Comparison of ENCODE assay signal across 16 cellular contexts in genomic region chr11:55357560-55358184, GRCh38. TPM values are rescaled to one million over a fixed set of nuclear protein-coding genes. Genes with fewer than 3 reads are reported as not detected.
DNase-seq lines count a peak whose midpoint lies in the region; ATAC-seq, FAIRE-seq and TF ChIP-seq lines count a peak whose summit lies in the region.
"Had no signal": no experiment of that assay in that cellular context is flagged by ENCODE, and none has a peak within 500 bp of the region (broad histone marks: within the 10 kb centered on the region; RNA-seq: fewer than 3 reads in every experiment).

No MANE protein-coding gene starts in this region.

- TF ChIP-seq POLR2A in HCT116 (IDR thresholded peaks at IDR 0.05; ENCODE audit: borderline replicate concordance, extremely low read depth, insufficient read depth, insufficient read length) (no peak), H1 (IDR thresholded peaks at IDR 0.05; ENCODE audit: control extremely low read depth in 1 of 2, low read depth in 2 of 2, low read length in 2 of 2) (no peak)

- POLR2A ChIA-PET in HCT116 (lab: Charles Lee) (no interaction called here), H1 (lab: Charles Lee; ENCODE audit: partially characterized antibody) (no interaction called here)

- CTCF ChIA-PET in HCT116 (lab: Charles Lee) (no interaction called here), H1 (lab: Charles Lee; ENCODE audit: partially characterized antibody) (no interaction called here)

- H2BK12ac ChIP-seq in H1 (ENCODE audit: low read depth, low read length), result no peak overlapping the region

- H3K14ac ChIP-seq in H1 (ENCODE audit: insufficient read length), result no peak overlapping the region

- no peak overlapping the region for H3K23ac ChIP-seq in H1 (ENCODE audit: insufficient read length)

- TF ChIP-seq RAD21 in HCT116 (IDR thresholded peaks at IDR 0.05; ENCODE audit: low read depth) (peak; percentile 19; the same call in 1 of the 2 replicates), H1 (IDR thresholded peaks at IDR 0.05 in 1 of 2, conservative IDR thresholded peaks at IDR 0.05 in 1 of 2; ENCODE audit: low read depth in 2 of 2, low read length in 2 of 2) (peak; percentile 28 to 30; a peak in 2 of 4 replicates)

- no peaks in the 10 kb centered on the region for H3K23me2 ChIP-seq in H1 (ENCODE audit: low read depth, low read length)

- H3K9me3 ChIP-seq in HCT116 (ENCODE audit: control insufficient read depth in 1 of 2, insufficient read depth in 1 of 2, low read depth in 1 of 2, low read length in 2 of 2), result peaks cover 0 to 23% of the 10 kb centered on the region in 2 experiments; a peak in 2 of 4 replicates
- H3K9me3 ChIP-seq in OCI-LY1 (ENCODE audit: low read length), result no peaks in the 10 kb centered on the region
- H3K9me3 ChIP-seq in H1 (ENCODE audit: insufficient read depth in 2 of 2, low read depth in 1 of 2, low read length in 1 of 2), result peaks cover 62 to 64% of the 10 kb centered on the region in 2 experiments
- peaks cover 5% of the 10 kb centered on the region for H3K9me3 ChIP-seq in upper lobe of right lung
- H3K9me3 ChIP-seq in heart right ventricle, result peaks cover 0 to 32% (median 0%) of the 10 kb centered on the region in 11 donors
- H3K9me3 ChIP-seq: gastrocnemius medialis had no signal

- no peak overlapping the region for H4K5ac ChIP-seq in H1 (ENCODE audit: insufficient read length, low read depth, low read length)

- H2BK20ac ChIP-seq in H1 (ENCODE audit: low read length), result no peak overlapping the region

- no peak overlapping the region for H3K4me3 ChIP-seq in HCT116 (replicated peaks in 1 of 2; ENCODE audit: low read depth in 1 of 2, low read length in 2 of 2)
- no peak overlapping the region for H3K4me3 ChIP-seq in OCI-LY1 (ENCODE audit: low read depth, low read length, poor library complexity, severe bottlenecking)
- no peak overlapping the region for H3K4me3 ChIP-seq in H1 (ENCODE audit: extremely low read depth in 1 of 4, insufficient read depth in 2 of 4, low read depth in 3 of 4, low read length in 4 of 4)
- H3K4me3 ChIP-seq in upper lobe of right lung, result no peak overlapping the region
- no peak overlapping the region for H3K4me3 ChIP-seq in heart right ventricle
- H3K4me3 ChIP-seq: gastrocnemius medialis had no signal

- TF ChIP-seq CTCF in HCT116 (IDR thresholded peaks at IDR 0.05 in 2 of 3, conservative IDR thresholded peaks at IDR 0.05 in 1 of 3; ENCODE audit: borderline replicate concordance in 1 of 3, insufficient read depth in 1 of 3, low read depth in 2 of 3, low read length in 2 of 3) (peak; percentile 22 to 38 (median 31); a peak in 4 of 6 replicates), OCI-LY1 (IDR thresholded peaks at IDR 0.05; ENCODE audit: low read length) (peak; percentile 88), H1 (IDR thresholded peaks at IDR 0.05; ENCODE audit: control extremely low read depth in 1 of 3, insufficient read depth in 1 of 3, low read depth in 1 of 3, low read length in 3 of 3) (peak in 2 of 3 experiments; percentile 23 to 53; a peak in 3 of 4 replicates), upper lobe of right lung (IDR thresholded peaks at IDR 0.05) (no peak), heart right ventricle (IDR thresholded peaks at IDR 0.05) (no peak)

- no peak overlapping the region for H3K18ac ChIP-seq in H1 (ENCODE audit: extremely low read depth, low read length)

- H3K9me2 ChIP-seq in HCT116 (ENCODE audit: insufficient read depth) (no peaks in the 10 kb centered on the region), OCI-LY1 (ENCODE audit: low read depth, low read length) (no peaks in the 10 kb centered on the region)

- RAD21 ChIA-PET in HCT116 (lab: Charles Lee; ENCODE audit: low non-redundant PET in 1 of 2, low total read pairs in 2 of 2, uncharacterized antibody in 2 of 2, unreplicated experiment in 2 of 2), result no interaction called here

- no peak overlapping the region for H4K8ac ChIP-seq in H1 (ENCODE audit: extremely low read depth, insufficient read depth, low read length)

- H3K4me2 ChIP-seq in HCT116 (ENCODE audit: low read length) (no peak overlapping the region), OCI-LY1 (ENCODE audit: low read length) (no peak overlapping the region), H1 (ENCODE audit: insufficient read depth in 1 of 2, low read depth in 2 of 2, low read length in 2 of 2) (no peak overlapping the region)

- H3K27ac ChIP-seq in HCT116 (ENCODE audit: low read depth, low read length), result no peak overlapping the region
- no peak overlapping the region for H3K27ac ChIP-seq in OCI-LY1 (ENCODE audit: low read depth, low read length, poor library complexity, severe bottlenecking)
- no peak overlapping the region for H3K27ac ChIP-seq in H1 (ENCODE audit: low read depth, low read length)
- H3K27ac ChIP-seq in upper lobe of right lung, result no peak overlapping the region
- no peak overlapping the region for H3K27ac ChIP-seq in heart right ventricle
- H3K27ac ChIP-seq: gastrocnemius medialis had no signal

- no peak overlapping the region for H2BK5ac ChIP-seq in H1 (ENCODE audit: low read depth, low read length)

- BruUV-seq in HCT116 (replicated peaks; lab: Mats Ljungman, UMichigan), result no TSS peak

- H3K9ac ChIP-seq in HCT116 (ENCODE audit: low read length) (no peak overlapping the region), OCI-LY1 (ENCODE audit: low read length) (no peak overlapping the region), H1 (replicated peaks in 1 of 4; ENCODE audit: extremely low read depth in 1 of 4, low read depth in 3 of 4, low read length in 3 of 4) (no peak overlapping the region)

- no peak for TF ChIP-seq EP300 in H1 (IDR thresholded peaks at IDR 0.05; ENCODE audit: borderline replicate concordance in 1 of 2, low read depth in 2 of 2, low read length in 2 of 2)

- no peak overlapping the region for H4K91ac ChIP-seq in H1 (replicated peaks; ENCODE audit: insufficient read length, low read length)

- H3K27me3 ChIP-seq in HCT116 (ENCODE audit: insufficient read depth, low read length) (no peaks in the 10 kb centered on the region), OCI-LY1 (ENCODE audit: insufficient read depth, low read length) (no peaks in the 10 kb centered on the region), H1 (replicated peaks in 1 of 4; ENCODE audit: control insufficient read depth in 3 of 4, extremely low read depth in 1 of 4, insufficient read depth in 3 of 4, low read length in 3 of 4) (no peaks in the 10 kb centered on the region), upper lobe of right lung (no peaks in the 10 kb centered on the region), heart right ventricle (no peaks in the 10 kb centered on the region)
- H3K27me3 ChIP-seq: gastrocnemius medialis had no signal

- DNase-seq in DMS53 (lab: John Stamatoyannopoulos, UW), result peak; percentile 22
- no peak for DNase-seq in HCT116 (ENCODE audit: low read depth, low spot score)
- DNase-seq in H1 (ENCODE audit: low read depth in 1 of 2, low spot score in 2 of 2), result no peak
- no peak for DNase-seq in upper lobe of right lung
- no peak for DNase-seq in T-helper 2 cell
- DNase-seq in heart right ventricle, result no peak
- DNase-seq: activated CD4-positive, alpha-beta T cell treated with anti-CD3 and anti-CD28 coated beads for 4 hours; activated naive CD8-positive, alpha-beta T cell treated with anti-CD3 and anti-CD28 coated beads, Interleukin-2, amount 50 U/mL, for 24 hours; activated T-cell treated with anti-CD3 and anti-CD28 coated beads, Interleukin-2, amount 50 U/mL, for 1 hour; caudate nucleus; CD8-positive, alpha-beta memory T cell; gastrocnemius medialis; immature natural killer cell; NCI-H1930; stimulated activated naive CD8-positive, alpha-beta T cell treated with anti-CD3 and anti-CD28 coated beads, Interleukin-15, Interleukin-2, amounts not matched to agents 100 U/mL and 50 U/mL, for 24 hours had no signal

- ATAC-seq in HCT116 (no peak), upper lobe of right lung (no peak), heart right ventricle (no peak)
- ATAC-seq: activated naive CD8-positive, alpha-beta T cell treated with anti-CD3 and anti-CD28 coated beads, Interleukin-2, amount 50 U/mL, for 24 hours; gastrocnemius medialis; stimulated activated naive CD8-positive, alpha-beta T cell treated with anti-CD3 and anti-CD28 coated beads, Interleukin-15, Interleukin-2, amounts not matched to agents 100 U/mL and 50 U/mL, for 24 hours had no signal

- intact Hi-C loops in HCT116 (cut with micrococcal nuclease) (no loop called here), upper lobe of right lung (cut with DNase I) (no loop called here), heart right ventricle (cut with DNase I) (no loop called here)

- no peak overlapping the region for H2AFZ ChIP-seq in HCT116 (ENCODE audit: low read depth, low read length, poor library complexity, severe bottlenecking)
- no peak overlapping the region for H2AFZ ChIP-seq in OCI-LY1 (ENCODE audit: low read length)
- no peak overlapping the region for H2AFZ ChIP-seq in H1 (ENCODE audit: low read length)

- H2AK5ac ChIP-seq in H1 (ENCODE audit: low read depth, low read length), result no peak overlapping the region

- FAIRE-seq in H1 (lab: Jason Lieb, UNC), result no peak

- H3K79me2 ChIP-seq in HCT116 (ENCODE audit: insufficient read depth, low read length) (no peaks in the 10 kb centered on the region), OCI-LY1 (ENCODE audit: insufficient read depth, low read length) (no peaks in the 10 kb centered on the region), H1 (ENCODE audit: control insufficient read depth in 1 of 2, insufficient read depth in 2 of 2, low read length in 2 of 2) (no peaks in the 10 kb centered on the region)

- H4K20me1 ChIP-seq in HCT116 (ENCODE audit: insufficient read depth) (no peaks in the 10 kb centered on the region), OCI-LY1 (ENCODE audit: insufficient read depth, low read length) (no peaks in the 10 kb centered on the region), H1 (replicated peaks in 1 of 2; ENCODE audit: control insufficient read depth in 1 of 2, insufficient read depth in 2 of 2, low read length in 2 of 2) (no peaks in the 10 kb centered on the region)

- H3K56ac ChIP-seq in H1 (replicated peaks; ENCODE audit: insufficient read length, low read depth, low read length), result no peak overlapping the region

- H3F3A ChIP-seq in OCI-LY1 (ENCODE audit: insufficient read depth, low read length), result no peaks in the 10 kb centered on the region

- H3K79me1 ChIP-seq in H1 (ENCODE audit: low read depth, low read length), result no peaks in the 10 kb centered on the region

- H3K36me3 ChIP-seq in HCT116 (ENCODE audit: control insufficient read depth in 1 of 2, insufficient read depth in 2 of 2, low read length in 2 of 2) (no peaks in the 10 kb centered on the region), OCI-LY1 (ENCODE audit: insufficient read depth, low read length) (no peaks in the 10 kb centered on the region), H1 (ENCODE audit: control insufficient read depth in 2 of 4, insufficient read depth in 4 of 4, low read length in 3 of 4) (no peaks in the 10 kb centered on the region), upper lobe of right lung (no peaks in the 10 kb centered on the region), heart right ventricle (no peaks in the 10 kb centered on the region)
- H3K36me3 ChIP-seq: gastrocnemius medialis had no signal

- 31% methylated on average over 1 of the region's 1 CpG; no CpG with 5 or more reads in 1 of the 2 experiments for WGBS in H1 (ENCODE audit: extremely low coverage in 1 of 2, insufficient coverage in 1 of 2, insufficient read length in 1 of 2, insufficient replicate concordance in 2 of 2, low coverage in 1 of 2, low lambda C conversion rate in 2 of 2, missing lambda C conversion rate in 1 of 2), 2 experiments
- WGBS in heart right ventricle, 2 donors, result 4 to 8% methylated on average over 1 of the region's 1 CpG

- H3K4me1 ChIP-seq in HCT116 (ENCODE audit: control insufficient read depth in 1 of 2, insufficient read depth in 2 of 2, low read length in 2 of 2) (no peaks in the 10 kb centered on the region), OCI-LY1 (ENCODE audit: insufficient read depth, low read length, severe bottlenecking) (no peaks in the 10 kb centered on the region), H1 (replicated peaks in 1 of 4; ENCODE audit: control insufficient read depth in 3 of 4, insufficient read depth in 4 of 4, low read length in 3 of 4) (no peaks in the 10 kb centered on the region), upper lobe of right lung (no peaks in the 10 kb centered on the region), heart right ventricle (no peaks in the 10 kb centered on the region)
- H3K4me1 ChIP-seq: gastrocnemius medialis had no signal

- H3K4ac ChIP-seq in H1 (replicated peaks; ENCODE audit: insufficient read length, low read depth, low read length), result no peak overlapping the region

- H2BK120ac ChIP-seq in H1 (replicated peaks; ENCODE audit: low read depth, low read length), result no peak overlapping the region

- H2BK15ac ChIP-seq in H1 (ENCODE audit: low read length), result no peak overlapping the region

RNA-seq across cellular contexts. Expression of gene OR4A15, which starts 10.1 kb away (rescaled TPM):
- not detected for total RNA-seq in HCT116 (2021; ENCODE audit: unreplicated experiment)
- polyA plus RNA-seq in HCT116 (2012), result not detected in 2 replicates
- not detected in 2 replicates for total RNA-seq in H1 (2021; fragmentation: NEBNext Ultra II Directional; extraction: Animal tissue kit (Norgen Biotek cat#: 25700))
- polyA plus RNA-seq in H1 (2011; rRNA removed), result not detected in 2 replicates
- not detected for polyA plus RNA-seq in H1 (2011; cell fraction: cytosol; rRNA removed)
- not detected for polyA plus RNA-seq in H1 (2011; cell fraction: nucleus; rRNA removed)
- polyA plus RNA-seq in H1 (2012, experiment 1 of 2), result not detected in 4 replicates
- polyA plus RNA-seq in H1 (2012, experiment 2 of 2), result not detected
- not detected for polyA plus RNA-seq in H1 (2013, experiment 1 of 2)
- not detected for polyA plus RNA-seq in H1 (2013, experiment 2 of 2)
- not detected in 2 replicates for polyA minus RNA-seq in H1 (2011; rRNA and poly(A)+ RNA removed)
- polyA minus RNA-seq in H1 (2011; cell fraction: cytosol; rRNA and poly(A)+ RNA removed), result not detected
- polyA minus RNA-seq in H1 (2011; cell fraction: nucleus; rRNA and poly(A)+ RNA removed), result not detected
- total RNA-seq in upper lobe of right lung, result not detected
- total RNA-seq in heart right ventricle, result not detected
- not detected for polyA plus RNA-seq in heart right ventricle
- total RNA-seq: CD8-positive, alpha-beta memory T cell; gastrocnemius medialis had no signal
- polyA plus RNA-seq: CD8-positive, alpha-beta memory T cell; immature natural killer cell had no signal

RNA-seq across cellular contexts. Expression of gene OR4A16, which starts 14.7 kb away (rescaled TPM):
- total RNA-seq in HCT116 (2021; ENCODE audit: unreplicated experiment) (not detected), upper lobe of right lung (not detected), heart right ventricle (not detected)
- polyA plus RNA-seq in HCT116 (2012), result not detected in 2 replicates
- not detected in 2 replicates for total RNA-seq in H1 (2021; fragmentation: NEBNext Ultra II Directional; extraction: Animal tissue kit (Norgen Biotek cat#: 25700))
- polyA plus RNA-seq in H1 (2011; rRNA removed) (not detected in 2 replicates), heart right ventricle (not detected)
- not detected for polyA plus RNA-seq in H1 (2011; cell fraction: cytosol; rRNA removed)
- not detected for polyA plus RNA-seq in H1 (2011; cell fraction: nucleus; rRNA removed)
- not detected in 4 replicates for polyA plus RNA-seq in H1 (2012, experiment 1 of 2)
- polyA plus RNA-seq in H1 (2012, experiment 2 of 2), result not detected
- not detected for polyA plus RNA-seq in H1 (2013, experiment 1 of 2)
- not detected for polyA plus RNA-seq in H1 (2013, experiment 2 of 2)
- not detected in 2 replicates for polyA minus RNA-seq in H1 (2011; rRNA and poly(A)+ RNA removed)
- polyA minus RNA-seq in H1 (2011; cell fraction: cytosol; rRNA and poly(A)+ RNA removed), result not detected
- polyA minus RNA-seq in H1 (2011; cell fraction: nucleus; rRNA and poly(A)+ RNA removed), result not detected
- total RNA-seq: CD8-positive, alpha-beta memory T cell; gastrocnemius medialis had no signal
- polyA plus RNA-seq: CD8-positive, alpha-beta memory T cell; immature natural killer cell had no signal

Comparison
In these comparisons a context has a peak if more than half of its experiments do, and no peak if none do; other contexts are left out.
1. CTCF ChIP-seq: peak in HCT116 (3 of 3), OCI-LY1 (single experiment) and H1 (2 of 3); none in upper lobe of right lung (single experiment) and heart right ventricle (0 of 9).